20 cellular contexts compared by ENCODE assay signal in the genomic region with DNA sequence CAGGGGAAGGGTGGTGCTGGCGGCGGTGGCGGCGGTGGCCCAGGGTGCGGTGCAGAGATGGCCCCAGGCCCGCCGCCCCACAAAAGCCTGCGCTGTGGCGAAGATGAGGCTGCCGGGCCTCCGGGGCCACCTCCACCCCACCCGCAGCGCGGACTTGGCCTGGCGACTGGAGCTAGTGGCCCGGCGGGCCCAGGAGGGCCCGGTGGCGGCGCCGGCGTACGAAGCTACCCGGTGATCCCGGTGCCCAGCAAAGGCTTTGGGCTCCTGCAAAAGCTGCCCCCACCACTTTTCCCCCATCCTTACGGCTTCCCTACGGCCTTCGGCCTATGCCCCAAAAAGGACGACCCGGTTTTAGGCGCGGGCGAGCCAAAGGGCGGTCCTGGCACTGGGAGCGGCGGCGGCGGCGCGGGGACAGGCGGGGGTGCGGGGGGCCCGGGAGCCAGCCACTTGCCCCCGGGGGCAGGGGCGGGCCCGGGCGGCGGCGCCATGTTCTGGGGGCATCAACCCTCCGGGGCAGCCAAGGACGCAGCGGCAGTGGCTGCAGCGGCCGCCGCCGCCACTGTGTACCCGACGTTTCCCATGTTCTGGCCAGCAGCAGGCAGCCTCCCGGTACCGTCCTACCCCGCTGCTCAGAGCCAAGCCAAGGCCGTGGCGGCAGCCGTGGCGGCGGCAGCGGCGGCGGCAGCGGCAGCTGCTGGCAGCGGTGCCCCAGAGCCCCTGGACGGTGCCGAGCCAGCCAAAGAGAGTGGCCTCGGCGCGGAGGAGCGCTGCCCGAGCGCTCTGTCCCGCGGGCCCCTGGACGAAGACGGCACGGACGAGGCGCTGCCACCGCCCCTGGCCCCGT. TPM values are rescaled to one million over a fixed set of nuclear protein-coding genes. Genes with fewer than 3 reads are reported as not detected.
DNase-seq lines count a peak whose midpoint lies in the region; ATAC-seq and TF ChIP-seq lines count a peak whose summit lies in the region.
"Had no signal": no experiment of that assay in that cellular context is flagged by ENCODE, and none has a peak within 500 bp of the region (broad histone marks: within the 10 kb centered on the region; RNA-seq: fewer than 3 reads in every experiment).

No MANE protein-coding gene starts in this region.

- no peak for TF ChIP-seq CTCF in ascending aorta (IDR thresholded peaks at IDR 0.05)
- TF ChIP-seq CTCF in thoracic aorta (IDR thresholded peaks at IDR 0.05), result no peak
- TF ChIP-seq CTCF in lower leg skin (IDR thresholded peaks at IDR 0.05), result no peak

- intact Hi-C loops in ascending aorta (cut with DNase I), result no loop called here
- intact Hi-C loops in lower leg skin (cut with DNase I; ENCODE audit: low total_unique reads), result loop anchor here (10.0 kb wide), 1 partner anchor 882 kb away; no protein-coding TSS in a partner anchor

- no peak for TF ChIP-seq POLR2A in lower leg skin (IDR thresholded peaks at IDR 0.05)

- H3K27ac ChIP-seq in ascending aorta (no peak overlapping the region), thoracic aorta (no peak overlapping the region)
- H3K27ac ChIP-seq: uterus had no signal

- peak overlapping the region; percentile 22 to 38 for H3K4me3 ChIP-seq in ascending aorta
- H3K4me3 ChIP-seq in thoracic aorta, result peak overlapping the region; percentile 32
- H3K4me3 ChIP-seq in lower leg skin (ENCODE audit: low read depth, poor library complexity, severe bottlenecking), result no peak overlapping the region
- H3K4me3 ChIP-seq: HAP-1, uterus had no signal

- H3K27me3 ChIP-seq in ascending aorta (peaks cover 66% of the 10 kb centered on the region), thoracic aorta (replicated peaks; ENCODE audit: insufficient read depth) (peaks cover 46% of the 10 kb centered on the region)

- peak; percentile 61 for DNase-seq in activated effector memory CD4-positive, alpha-beta T cell treated with anti-CD3 and anti-CD28 coated beads, Interleukin-2, amount 50 U/mL, for 16 hours
- no peak for DNase-seq in activated effector memory CD4-positive, alpha-beta T cell treated with Interleukin-2 at 50 U/mL for 16 hours
- DNase-seq in ascending aorta (ENCODE audit: low spot score in 2 of 2), result no peak
- DNase-seq in left kidney (ENCODE audit: low read depth, low spot score), result peak; percentile 38
- no peak for DNase-seq in thoracic aorta (ENCODE audit: low spot score)
- DNase-seq in lower leg skin (ENCODE audit: low spot score in 2 of 2), result no peak
- no peak for DNase-seq in stimulated activated CD4-positive, alpha-beta T cell treated with anti-CD3 and anti-CD28 coated beads, Interleukin-2, amount 100 ng/mL, for 48 hours
- no peak for DNase-seq in HT-29 (ENCODE audit: low spot score)
- DNase-seq: activated CD8-positive, alpha-beta memory T cell treated with anti-CD3 and anti-CD28 coated beads, Interleukin-2, amount 10 ng/mL, durations not matched to agents 7 days and 5 days; CD8-positive, alpha-beta memory T cell; MV-4-11; NCI-H187 treated with DMSO at 0.1 percent for 48 hours; NCI-H510A treated with DMSO at 0.1 percent for 48 hours; nucleus accumbens; SHP77 treated with DMSO at 0.1 percent for 48 hours; uterus had no signal

- 4 to 7% methylated on average over 32 to 36 of the region's 88 CpGs for WGBS in lower leg skin, 2 donors

- ATAC-seq in thoracic aorta (ENCODE audit: insufficient number of reproducible peaks, low FRiP score, low read depth), result no peak
- ATAC-seq: activated CD8-positive, alpha-beta memory T cell treated with anti-CD3 and anti-CD28 coated beads, Interleukin-2, amount 10 ng/mL, durations not matched to agents 7 days and 5 days; right cardiac atrium; stimulated activated naive CD8-positive, alpha-beta T cell treated with anti-CD3 and anti-CD28 coated beads, Interleukin-15, amount 100 ng/mL, for 72 hours had no signal

- H3K9me3 ChIP-seq in ascending aorta, result no peaks in the 10 kb centered on the region
- H3K9me3 ChIP-seq in thoracic aorta, result no peaks in the 10 kb centered on the region
- H3K9me3 ChIP-seq: uterus had no signal

- no peaks in the 10 kb centered on the region for H3K36me3 ChIP-seq in ascending aorta
- no peaks in the 10 kb centered on the region for H3K36me3 ChIP-seq in thoracic aorta
- H3K36me3 ChIP-seq: HAP-1, uterus had no signal

- H3K4me1 ChIP-seq in ascending aorta, result peaks cover 5 to 34% of the 10 kb centered on the region in 2 donors
- peaks cover 20 to 43% of the 10 kb centered on the region in 2 donors for H3K4me1 ChIP-seq in thoracic aorta (ENCODE audit: control insufficient read depth in 1 of 2, low read depth in 2 of 2)
- H3K4me1 ChIP-seq: HAP-1 had no signal

RNA-seq across cellular contexts. Expression of gene SKOR1, which starts 1.6 kb away (rescaled TPM):
- total RNA-seq in ascending aorta, result not detected
- total RNA-seq in thoracic aorta, result 1 to 10 TPM in 1 of 2 donors, under 1 TPM in 1; 0.78 to 3.5 TPM
- total RNA-seq in lower leg skin, result 1 to 10 TPM in 3 of 4 donors, not detected in 1; 1.2 to 2.2 (median 1.5) TPM
- total RNA-seq in HT-29 (2014; rRNA removed; shearing (Covaris generic)), result 0.15 and 0.18 TPM in 2 replicates

RNA-seq across cellular contexts. Expression of gene RNU6-1, which starts 12.9 kb away (rescaled TPM):
- total RNA-seq in ascending aorta, result not detected
- total RNA-seq in thoracic aorta, result not detected
- total RNA-seq in lower leg skin, result not detected
- total RNA-seq in HT-29 (2014; rRNA removed; shearing (Covaris generic)), result not detected in 2 replicates
- total RNA-seq: activated CD8-positive, alpha-beta memory T cell treated with anti-CD3 and anti-CD28 coated beads, Interleukin-2, amount 10 ng/mL, durations not matched to agents 7 days and 5 days; CD8-positive, alpha-beta memory T cell; mucosa of gallbladder; right cardiac atrium; uterus had no signal

Comparison
In these comparisons a context has a peak if more than half of its experiments do, and no peak if none do; other contexts are left out.
1. DNase-seq: peak in activated effector memory CD4-positive, alpha-beta T cell treated with anti-CD3 and anti-CD28 coated beads, Interleukin-2, amount 50 U/mL, for 16 hours (single experiment) and left kidney (single experiment); none in activated effector memory CD4-positive, alpha-beta T cell treated with Interleukin-2 at 50 U/mL for 16 hours (single experiment), ascending aorta (0 of 2), thoracic aorta (single experiment), lower leg skin (0 of 2), stimulated activated CD4-positive, alpha-beta T cell treated with anti-CD3 and anti-CD28 coated beads, Interleukin-2, amount 100 ng/mL, for 48 hours (0 of 2) and HT-29 (single experiment).